In the genomic region with DNA sequence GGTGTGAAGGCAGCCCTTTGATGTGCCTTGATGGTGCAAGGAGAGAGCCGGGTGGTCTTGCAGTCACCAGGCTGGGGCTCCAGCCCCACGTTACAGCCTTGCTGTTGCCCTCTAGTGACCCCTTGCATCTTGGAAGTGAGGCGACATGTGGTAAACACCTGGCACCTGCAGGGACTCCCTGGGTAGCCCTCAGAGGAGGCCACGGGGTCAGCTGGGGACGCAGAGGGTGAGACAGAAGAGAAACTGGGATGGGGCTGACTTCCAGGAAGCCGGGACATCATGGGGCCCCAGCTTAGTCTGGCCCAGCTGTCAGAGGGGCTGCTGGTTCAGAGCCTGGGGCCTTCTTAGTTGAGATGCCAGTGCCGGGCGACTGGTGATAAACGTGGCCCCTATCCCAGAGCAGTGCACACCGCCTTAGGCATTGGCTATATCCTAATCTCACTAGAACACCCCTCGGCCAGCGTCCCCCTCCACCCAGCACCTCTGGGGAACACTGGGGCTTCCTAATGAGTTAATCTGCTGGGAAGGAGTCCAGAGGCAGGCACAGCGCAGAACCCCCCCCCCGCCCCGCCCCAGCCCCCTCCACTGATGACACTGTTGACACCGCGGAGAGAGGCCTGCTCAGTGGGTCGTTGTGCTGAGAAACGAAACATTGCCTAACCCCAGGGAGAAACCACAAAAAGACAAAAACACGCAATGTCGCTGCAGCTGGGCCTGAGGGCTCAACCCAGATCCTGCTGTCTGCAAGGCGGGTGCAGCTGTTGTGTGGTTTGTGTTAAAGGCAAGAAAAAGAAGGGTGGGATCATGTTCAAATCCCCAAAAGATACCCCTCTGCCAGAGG, we compare ENCODE assay signal across 8 cellular contexts.
A peak's percentile ranks its signal among the peaks of the same experiment; 100 is the strongest.
DNase-seq lines count a peak whose midpoint lies in the region; ATAC-seq lines count a peak whose summit lies in the region.

No MANE protein-coding gene starts in this region.

- H2BK12ac ChIP-seq in mesenchymal stem cell (ENCODE audit: low read length in 2 of 2), result no peak overlapping the region

- peaks cover 8% of the 10 kb centered on the region for H3K27me3 Mint-ChIP-seq in activated naive CD8-positive, alpha-beta T cell treated with anti-CD3 and anti-CD28 coated beads for 36 hours

- H3K4me1 Mint-ChIP-seq in activated naive CD8-positive, alpha-beta T cell treated with anti-CD3 and anti-CD28 coated beads for 36 hours, result peaks cover 66% of the 10 kb centered on the region

- H2AK5ac ChIP-seq in mesenchymal stem cell (ENCODE audit: low read length, severe bottlenecking), result peak overlapping the region; percentile 2

- no peak overlapping the region for H2BK5ac ChIP-seq in mesenchymal stem cell (ENCODE audit: low read depth, low read length, poor library complexity, severe bottlenecking)

- H3K18ac ChIP-seq in mesenchymal stem cell (ENCODE audit: low read depth in 1 of 2, low read length in 2 of 2), result no peak overlapping the region

- H3K27ac Mint-ChIP-seq in activated naive CD8-positive, alpha-beta T cell treated with anti-CD3 and anti-CD28 coated beads for 36 hours, result peak overlapping the region; percentile 60

- no peaks in the 10 kb centered on the region for H3K27me3 ChIP-seq in mesenchymal stem cell (ENCODE audit: control insufficient read depth in 1 of 2, insufficient read depth in 1 of 2, low read length in 2 of 2)

- H3K36me3 Mint-ChIP-seq in activated naive CD8-positive, alpha-beta T cell treated with anti-CD3 and anti-CD28 coated beads for 36 hours, result no peaks in the 10 kb centered on the region

- H3K4me1 ChIP-seq in mesenchymal stem cell (ENCODE audit: control insufficient read depth, insufficient read depth, low read depth, low read length), result peaks cover 50% of the 10 kb centered on the region

- ATAC-seq in HG03064 (IDR thresholded peaks at IDR 0.05; ENCODE audit: low read depth, unreplicated experiment), result peak; percentile 38

- H2BK120ac ChIP-seq in mesenchymal stem cell (ENCODE audit: low read depth, low read length), result no peak overlapping the region

- no peak overlapping the region for H3K4ac ChIP-seq in mesenchymal stem cell (ENCODE audit: low read depth in 1 of 2, low read length in 2 of 2)

- H3K36me3 ChIP-seq in mesenchymal stem cell (ENCODE audit: control insufficient read depth in 1 of 2, insufficient read depth in 2 of 2, low read depth in 1 of 2, low read length in 2 of 2), result no peaks in the 10 kb centered on the region

- H4K91ac ChIP-seq in mesenchymal stem cell (ENCODE audit: low read length), result no peak overlapping the region

- no peak overlapping the region for H3K14ac ChIP-seq in mesenchymal stem cell (ENCODE audit: low read length in 2 of 2)

- no peak overlapping the region for H4K8ac ChIP-seq in mesenchymal stem cell (ENCODE audit: low read length)

- H3K9me3 Mint-ChIP-seq in activated naive CD8-positive, alpha-beta T cell treated with anti-CD3 and anti-CD28 coated beads for 36 hours, result no peaks in the 10 kb centered on the region

- H3K79me1 ChIP-seq in mesenchymal stem cell (replicated peaks; ENCODE audit: low read length, poor library complexity, severe bottlenecking), result no peaks in the 10 kb centered on the region

- peak; percentile 34 for DNase-seq in DMS53 (lab: John Stamatoyannopoulos, UW)
- DNase-seq in DMS53 treated with DMSO at 0.1 percent for 48 hours (lab: John Stamatoyannopoulos, UW; ENCODE audit: unreplicated experiment), result no peak
- peak; percentile 96 for DNase-seq in SKM-1 treated with dmso at 0.1 percent for 144 hours (lab: John Stamatoyannopoulos, UW; ENCODE audit: unreplicated experiment)
- peak; percentile 69 for DNase-seq in activated naive CD8-positive, alpha-beta T cell treated with anti-CD3 and anti-CD28 coated beads for 36 hours
- peak; percentile 50 for DNase-seq in mesenchymal stem cell
- peak; percentile 57 for DNase-seq in stimulated activated naive CD4-positive, alpha-beta T cell treated with Interleukin-2 at 50 U/mL for 16 hours (lab: John Stamatoyannopoulos, UW)
- DNase-seq in retina, result no peak

- H3K23ac ChIP-seq in mesenchymal stem cell (ENCODE audit: low read length in 2 of 2), result no peak overlapping the region

- no peak overlapping the region for H3K4me2 ChIP-seq in mesenchymal stem cell (ENCODE audit: low read length, poor library complexity, severe bottlenecking)

- no peaks in the 10 kb centered on the region for H3K9me3 ChIP-seq in mesenchymal stem cell (ENCODE audit: control insufficient read depth, low read length)

- no peak overlapping the region for H3K27ac ChIP-seq in mesenchymal stem cell (ENCODE audit: low read length, poor library complexity, severe bottlenecking)

- H2BK15ac ChIP-seq in mesenchymal stem cell (ENCODE audit: low read depth, poor library complexity, severe bottlenecking), result no peak overlapping the region

- H2AFZ ChIP-seq in mesenchymal stem cell (ENCODE audit: low read depth, low read length), result no peak overlapping the region

- H3K4me3 ChIP-seq in mesenchymal stem cell (ENCODE audit: insufficient read depth in 1 of 2, low read depth in 1 of 2, low read length in 2 of 2), result no peak overlapping the region

- no peak overlapping the region for H3K9ac ChIP-seq in mesenchymal stem cell (ENCODE audit: low read length)

- 80% methylated on average over 16 of the region's 22 CpGs for WGBS in mesenchymal stem cell

- H3K4me3 Mint-ChIP-seq in activated naive CD8-positive, alpha-beta T cell treated with anti-CD3 and anti-CD28 coated beads for 36 hours, result peak overlapping the region; percentile 16

Comparison
In these comparisons a context has a peak if more than half of its experiments do, and no peak if none do; other contexts are left out.
1. DNase-seq: peak in DMS53 (single experiment), SKM-1 treated with dmso at 0.1 percent for 144 hours (single experiment), activated naive CD8-positive, alpha-beta T cell treated with anti-CD3 and anti-CD28 coated beads for 36 hours (single experiment), mesenchymal stem cell (single experiment) and stimulated activated naive CD4-positive, alpha-beta T cell treated with Interleukin-2 at 50 U/mL for 16 hours (single experiment); none in DMS53 treated with DMSO at 0.1 percent for 48 hours (single experiment) and retina (single experiment).